In genomic region chr20:61849376-61849775, GRCh38 we compare ENCODE assay signal across 26 cellular contexts.
"Had no signal": no experiment of that assay in that cellular context is flagged by ENCODE, and none has a peak within 500 bp of the region (broad histone marks: within the 10 kb centered on the region; RNA-seq: fewer than 3 reads in every experiment).

No MANE protein-coding gene starts in this region.

- H3K4me1 ChIP-seq: left ventricle myocardium inferior, parathyroid adenoma, prostate gland, tibial nerve, uterus had no signal

- H3K4me3 ChIP-seq: left ventricle myocardium inferior, lung, prostate gland, skin epidermis, tibial nerve, uterus had no signal

- H3K4me3 Mint-ChIP-seq: immature natural killer cell; mesothelial cell of epicardium; naive thymus-derived CD4-positive, alpha-beta T cell; natural killer cell treated with Interleukin-12 subunit alpha and Interleukin-12 subunit beta and Interleukin-15 and Interleukin-18, amount 100 ng/mL, for 72 hours; stimulated activated memory B cell treated with anti-CD40 and anti-IgM and Interleukin-4, amounts not matched to agents 10 μg/mL and 1 μg/mL and 100 μg/mL, for 72 hours; stimulated activated naive CD8-positive, alpha-beta T cell treated with anti-CD3 and anti-CD28 coated beads, Interleukin-15, amount 100 ng/mL, for 72 hours; type B pancreatic cell had no signal

- H3K9me3 Mint-ChIP-seq: mesothelial cell of epicardium; natural killer cell treated with Interleukin-12 subunit alpha and Interleukin-12 subunit beta and Interleukin-15 and Interleukin-18, amount 100 ng/mL, for 72 hours; stimulated activated naive CD8-positive, alpha-beta T cell treated with anti-CD3 and anti-CD28 coated beads, Interleukin-15, amount 100 ng/mL, for 72 hours; type B pancreatic cell had no signal

- H3K4me1 Mint-ChIP-seq: immature natural killer cell; mesothelial cell of epicardium; naive thymus-derived CD4-positive, alpha-beta T cell; stimulated activated memory B cell treated with anti-CD40 and anti-IgM and Interleukin-4, amounts not matched to agents 10 μg/mL and 1 μg/mL and 100 μg/mL, for 72 hours; stimulated activated naive CD8-positive, alpha-beta T cell treated with anti-CD3 and anti-CD28 coated beads, Interleukin-15, amount 100 ng/mL, for 72 hours had no signal

- H3K27me3 Mint-ChIP-seq: natural killer cell treated with Interleukin-12 subunit alpha and Interleukin-12 subunit beta and Interleukin-15 and Interleukin-18, amount 100 ng/mL, for 72 hours; stimulated activated naive CD8-positive, alpha-beta T cell treated with anti-CD3 and anti-CD28 coated beads, Interleukin-15, amount 100 ng/mL, for 72 hours had no signal

- H3K9me3 ChIP-seq: prostate gland, uterus had no signal

- ATAC-seq: naive thymus-derived CD4-positive, alpha-beta T cell; natural killer cell treated with Interleukin-12 subunit alpha and Interleukin-12 subunit beta and Interleukin-15 and Interleukin-18, amount 100 ng/mL, for 72 hours; right cardiac atrium; sciatic nerve; stimulated activated memory B cell treated with anti-CD40 and anti-IgM and Interleukin-4, amounts not matched to agents 10 μg/mL and 1 μg/mL and 100 μg/mL, for 72 hours; stimulated activated naive CD8-positive, alpha-beta T cell treated with anti-CD3 and anti-CD28 coated beads, Interleukin-15, amount 100 ng/mL, for 72 hours had no signal

- H3K27ac Mint-ChIP-seq: immature natural killer cell; mesothelial cell of epicardium; naive thymus-derived CD4-positive, alpha-beta T cell; natural killer cell treated with Interleukin-12 subunit alpha and Interleukin-12 subunit beta and Interleukin-15 and Interleukin-18, amount 100 ng/mL, for 72 hours; stimulated activated memory B cell treated with anti-CD40 and anti-IgM and Interleukin-4, amounts not matched to agents 10 μg/mL and 1 μg/mL and 100 μg/mL, for 72 hours; type B pancreatic cell had no signal

- H3K36me3 ChIP-seq: left ventricle myocardium inferior, prostate gland, tibial nerve, uterus had no signal

- H3K36me3 Mint-ChIP-seq: immature natural killer cell; mesothelial cell of epicardium; naive thymus-derived CD4-positive, alpha-beta T cell; natural killer cell treated with Interleukin-12 subunit alpha and Interleukin-12 subunit beta and Interleukin-15 and Interleukin-18, amount 100 ng/mL, for 72 hours; stimulated activated memory B cell treated with anti-CD40 and anti-IgM and Interleukin-4, amounts not matched to agents 10 μg/mL and 1 μg/mL and 100 μg/mL, for 72 hours; type B pancreatic cell had no signal

- DNase-seq: hippocampal formation; immature natural killer cell; left ventricle myocardium inferior; mesendoderm; naive thymus-derived CD4-positive, alpha-beta T cell; nucleus accumbens; retina; stimulated activated CD4-positive, alpha-beta T cell treated with anti-CD3 and anti-CD28 coated beads, Interleukin-1b, Interleukin-23, amount 100 ng/mL, for 48 hours; stimulated activated CD4-positive, alpha-beta T cell treated with anti-CD3 and anti-CD28 coated beads, Interleukin-2, amount 100 ng/mL, for 48 hours; stimulated activated CD4-positive, alpha-beta T cell treated with anti-CD3 and anti-CD28 coated beads, Interleukin-4, amount 100 ng/mL, for 4 hours; stimulated activated CD8-positive, alpha-beta memory T cell treated with anti-CD3 and anti-CD28 coated beads, Interleukin-4, amount 100 ng/mL, for 48 hours; stimulated activated naive CD4-positive, alpha-beta T cell treated with Interleukin-2 at 50 U/mL for 16 hours; stimulated activated naive CD8-positive, alpha-beta T cell treated with anti-CD3 and anti-CD28 coated beads, Interleukin-15, amount 100 ng/mL, for 72 hours; substantia nigra; uterus had no signal
